Comparison of ENCODE assay signal across 8 cellular contexts in the genomic region with DNA sequence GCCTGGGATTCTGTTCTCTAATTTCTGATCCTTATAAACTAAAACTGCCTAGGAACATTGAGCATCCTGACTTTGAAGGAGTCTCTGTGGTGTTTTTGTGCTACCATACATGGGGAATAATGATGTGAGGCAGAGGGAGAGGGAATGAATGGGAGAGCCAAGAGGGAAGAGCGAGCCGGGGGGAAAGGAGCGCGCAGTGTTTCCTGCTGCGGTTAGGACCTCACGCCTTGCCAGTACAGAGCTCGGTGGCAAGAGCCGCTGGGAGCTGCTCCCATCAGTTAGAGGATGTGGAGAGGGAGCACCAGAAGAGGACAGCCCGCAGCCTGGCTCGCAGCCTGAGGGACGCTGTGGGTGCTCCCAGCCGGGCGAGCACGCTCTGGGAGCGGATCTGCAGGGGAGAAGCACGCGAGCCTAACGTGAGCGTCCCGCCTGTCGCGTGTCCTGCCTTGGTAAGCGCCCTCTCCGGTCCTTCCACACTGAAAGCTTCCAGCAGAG.
A peak's percentile ranks its signal among the peaks of the same experiment; 100 is the strongest.
DNase-seq lines count a peak whose midpoint lies in the region; TF ChIP-seq lines count a peak whose summit lies in the region.

No MANE protein-coding gene starts in this region.

- peak overlapping the region in 1 of 2 experiments; percentile 72; a peak in 3 of 5 replicates for H3K4me3 Mint-ChIP-seq in H9

- H3K9me3 ChIP-seq in H9 (ENCODE audit: control insufficient read depth, low read depth, low read length) (no peaks in the 10 kb centered on the region), duodenal mucosa (ENCODE audit: control insufficient read depth in 1 of 2, low read length in 2 of 2) (no peaks in the 10 kb centered on the region)

- H3K9ac ChIP-seq in H9 (ENCODE audit: extremely low read depth, insufficient read length, low read length) (no peak overlapping the region), duodenal mucosa (ENCODE audit: low read depth in 1 of 2, low read length in 2 of 2) (peak overlapping the region; percentile 4 to 31)

- H4K8ac ChIP-seq in H9 (replicated peaks; ENCODE audit: insufficient read length, low read depth, low read length): no peak overlapping the region

- no peaks in the 10 kb centered on the region for H3K36me3 Mint-ChIP-seq in H9 (ENCODE audit: insufficient read depth in 1 of 3, low read depth in 3 of 3)

- peak overlapping the region; percentile 22 for H3K4me2 ChIP-seq in H9 (ENCODE audit: insufficient read depth, insufficient read length, low read length)

- TF ChIP-seq CTCF in H9 (conservative IDR thresholded peaks at IDR 0.05): no peak

- H3K4me1 ChIP-seq in H9 (ENCODE audit: insufficient read depth, low read length) (no peaks in the 10 kb centered on the region), duodenal mucosa (ENCODE audit: control insufficient read depth in 1 of 2, insufficient read depth in 2 of 2, low read length in 2 of 2) (peaks cover 8 to 13% of the 10 kb centered on the region in 2 donors)

- H4K91ac ChIP-seq in H9 (ENCODE audit: insufficient read length, low read depth, low read length): no peak overlapping the region

- no peak overlapping the region for H2BK12ac ChIP-seq in H9 (ENCODE audit: insufficient read length, low read depth, low read length)

- no peak overlapping the region for H2AK5ac ChIP-seq in H9 (ENCODE audit: insufficient read length, low read length)

- no peaks in the 10 kb centered on the region for H3K79me1 ChIP-seq in H9 (ENCODE audit: insufficient read depth, low read depth, low read length, poor library complexity, severe bottlenecking)

- H3K27ac ChIP-seq in H9 (ENCODE audit: insufficient read length, low read depth, low read length) (no peak overlapping the region), duodenal mucosa (ENCODE audit: low read depth, low read length) (no peak overlapping the region)

- no peak overlapping the region; the same call in 1 of the 2 replicates for H3K4ac ChIP-seq in H9 (ENCODE audit: low read depth, low read length)

- H3K18ac ChIP-seq in H9 (ENCODE audit: insufficient read length, low read depth, low read length): peak overlapping the region; percentile 24

- no peak overlapping the region for H2BK120ac ChIP-seq in H9 (ENCODE audit: low read depth, low read length, poor library complexity, severe bottlenecking)

- H3K23ac ChIP-seq in H9 (ENCODE audit: insufficient read length, low read depth, low read length): no peak overlapping the region

- H2BK5ac ChIP-seq in H9 (ENCODE audit: insufficient read length, low read length): no peak overlapping the region

- no peak overlapping the region for H3T11ph ChIP-seq in H9 (ENCODE audit: low read length)

- peak overlapping the region; percentile 22; the same call in 1 of the 2 replicates for H3K14ac ChIP-seq in H9 (ENCODE audit: insufficient read depth, low read length)

- H3K4me3 ChIP-seq in duodenal mucosa (ENCODE audit: low read depth in 1 of 2, low read length in 2 of 2): peak overlapping the region; percentile 31 to 58

- no peak overlapping the region for H2AFZ ChIP-seq in H9 (ENCODE audit: low read length)

- H3K27ac Mint-ChIP-seq in H9: peak overlapping the region in 1 of 3 experiments; percentile 40; a peak in 1 of 7 replicates

- H3K27me3 ChIP-seq in H9 (ENCODE audit: insufficient read depth, low read length) (no peaks in the 10 kb centered on the region; the same call in 1 of the 2 replicates), duodenal mucosa (ENCODE audit: control insufficient read depth in 1 of 2, insufficient read depth in 2 of 2, low read length in 2 of 2) (no peaks in the 10 kb centered on the region)

- peak; percentile 78 for DNase-seq in GM03348 (ENCODE audit: low spot score)
- DNase-seq in H9: peak; percentile 28
- DNase-seq in NCI-H69 (lab: John Stamatoyannopoulos, UW): peak; percentile 73
- peak; percentile 80 for DNase-seq in midbrain (lab: John Stamatoyannopoulos, UW)
- peak; percentile 54 for DNase-seq in ureter (ENCODE audit: low spot score)
- no peak for DNase-seq in NCI-H510A treated with DMSO at 0.1 percent for 48 hours (lab: John Stamatoyannopoulos, UW)
- no peak for DNase-seq in DMS153 treated with DMSO at 0.1 percent for 48 hours (lab: John Stamatoyannopoulos, UW; ENCODE audit: unreplicated experiment)

- H3K56ac ChIP-seq in H9 (ENCODE audit: insufficient read length, low read depth, low read length): no peak overlapping the region

- no peaks in the 10 kb centered on the region for H3K9me3 Mint-ChIP-seq in H9

- no peak overlapping the region for H2BK15ac ChIP-seq in H9 (ENCODE audit: low read depth, low read length)

- WGBS in H9 (ENCODE audit: extremely low coverage, insufficient read length, low lambda C conversion rate): no CpG with 5 or more reads among the region's 24 CpGs

- H4K20me1 ChIP-seq in H9 (ENCODE audit: control insufficient read depth, insufficient read depth, insufficient read length): no peaks in the 10 kb centered on the region

- peaks cover 17 to 22% of the 10 kb centered on the region in 2 experiments for H3K4me1 Mint-ChIP-seq in H9

- H3K23me2 ChIP-seq in H9 (ENCODE audit: insufficient read length, low read depth, low read length, poor library complexity, severe bottlenecking): no peaks in the 10 kb centered on the region

- peaks cover 0 to 4% of the 10 kb centered on the region in 2 donors for H3K36me3 ChIP-seq in duodenal mucosa (ENCODE audit: control insufficient read depth in 1 of 2, insufficient read depth in 2 of 2, low read length in 2 of 2)

- H3K27me3 Mint-ChIP-seq in H9 (ENCODE audit: low read depth): peaks cover 16% of the 10 kb centered on the region

- no peaks in the 10 kb centered on the region for H3K79me2 ChIP-seq in H9 (ENCODE audit: insufficient read depth, low read length)

- no peak overlapping the region for H2BK20ac ChIP-seq in H9 (ENCODE audit: low read depth, low read length, poor library complexity, severe bottlenecking)

- no peak overlapping the region for H4K5ac ChIP-seq in H9 (ENCODE audit: insufficient read length, low read depth, low read length)

Comparison
In these comparisons a context has a peak if more than half of its experiments do, and no peak if none do; other contexts are left out.
1. DNase-seq: peak in GM03348 (single experiment), H9 (single experiment), NCI-H69 (single experiment), midbrain (single experiment) and ureter (single experiment); none in NCI-H510A treated with DMSO at 0.1 percent for 48 hours (single experiment) and DMS153 treated with DMSO at 0.1 percent for 48 hours (single experiment).